Comparison of ENCODE assay signal across 8 cellular contexts in genomic region chr13:74287672-74288169, GRCh38.
A peak's percentile ranks its signal among the peaks of the same experiment; 100 is the strongest.
DNase-seq lines count a peak whose midpoint lies in the region; ATAC-seq lines count a peak whose summit lies in the region.

No MANE protein-coding gene starts in this region.

- H3K27ac Mint-ChIP-seq in activated T-helper 2 cell treated with anti-CD3 and anti-CD28 coated beads, Interferon-gamma antibody, Interleukin-2, Interleukin-4, amounts not matched to agents 10 μg/mL and 5 μg/mL and 100 μg/mL, durations not matched to agents 14 hours and 24 hours and 36 hours, result peak overlapping the region; percentile 33

- intact Hi-C loops in activated T-helper 2 cell treated with anti-CD3 and anti-CD28 coated beads, Interferon-gamma antibody, Interleukin-2, Interleukin-4, amounts not matched to agents 10 μg/mL and 5 μg/mL and 100 μg/mL, durations not matched to agents 14 hours and 24 hours and 36 hours (cut with micrococcal nuclease), result loop anchor here (1.0 to 5.0 kb wide), 7 partner anchors 152 to 570 kb away; no protein-coding TSS in a partner anchor

- H3K4ac ChIP-seq in neuronal stem cell (ENCODE audit: low read length), result no peak overlapping the region

- H2BK5ac ChIP-seq in neuronal stem cell (ENCODE audit: low read length), result no peak overlapping the region

- no peak overlapping the region for H2AK5ac ChIP-seq in neuronal stem cell (ENCODE audit: low read depth, low read length)

- no peaks in the 10 kb centered on the region for H3K36me3 ChIP-seq in neuronal stem cell (replicated peaks in 1 of 2; ENCODE audit: control insufficient read depth in 2 of 2, insufficient read depth in 2 of 2, low read length in 2 of 2)
- no peaks in the 10 kb centered on the region for H3K36me3 ChIP-seq in stomach smooth muscle (ENCODE audit: control insufficient read depth in 2 of 2, insufficient read depth in 2 of 2, low read length in 2 of 2)

- H2BK120ac ChIP-seq in neuronal stem cell (ENCODE audit: low read depth, low read length), result no peak overlapping the region

- H2AFZ ChIP-seq in neuronal stem cell (ENCODE audit: low read length), result peak overlapping the region; percentile 88

- H3K4me1 ChIP-seq in neuronal stem cell (ENCODE audit: control insufficient read depth in 2 of 2, insufficient read depth in 1 of 2, low read depth in 1 of 2, low read length in 2 of 2) (peaks cover 8 to 23% of the 10 kb centered on the region in 2 donors), stomach smooth muscle (ENCODE audit: control insufficient read depth, insufficient read depth, low read length) (peaks cover 23% of the 10 kb centered on the region)

- no CpG with 5 or more reads among the region's 5 CpGs for WGBS in neuronal stem cell (ENCODE audit: extremely low coverage in 2 of 2, insufficient read length in 2 of 2, insufficient replicate concordance in 1 of 2), 2 donors

- H3K18ac ChIP-seq in neuronal stem cell (ENCODE audit: low read length), result no peak overlapping the region

- H3K4me2 ChIP-seq in neuronal stem cell (ENCODE audit: insufficient read depth, low read length, poor library complexity, severe bottlenecking), result peak overlapping the region; percentile 37

- no peak overlapping the region for H3K23ac ChIP-seq in neuronal stem cell (ENCODE audit: low read depth, low read length, poor library complexity)

- H4K8ac ChIP-seq in neuronal stem cell (ENCODE audit: low read depth, low read length), result no peak overlapping the region

- H2BK15ac ChIP-seq in neuronal stem cell (ENCODE audit: low read length), result no peak overlapping the region

- H4K91ac ChIP-seq in neuronal stem cell (ENCODE audit: low read depth, low read length, poor library complexity), result no peak overlapping the region

- peaks cover 33% of the 10 kb centered on the region for H3K4me1 Mint-ChIP-seq in activated T-helper 2 cell treated with anti-CD3 and anti-CD28 coated beads, Interferon-gamma antibody, Interleukin-2, Interleukin-4, amounts not matched to agents 10 μg/mL and 5 μg/mL and 100 μg/mL, durations not matched to agents 14 hours and 24 hours and 36 hours (ENCODE audit: low read depth)

- H3K9ac ChIP-seq in neuronal stem cell (ENCODE audit: low read depth, low read length, poor library complexity), result no peak overlapping the region
- H3K9ac ChIP-seq in stomach smooth muscle (ENCODE audit: low read length in 2 of 2), result peak overlapping the region in 1 of 2 donors; percentile 52

- ATAC-seq in GM18868 (IDR thresholded peaks at IDR 0.05; ENCODE audit: unreplicated experiment), result peak; percentile 61
- peak; percentile 43 for ATAC-seq in HG03521 (IDR thresholded peaks at IDR 0.05; ENCODE audit: unreplicated experiment)

- H3K4me3 Mint-ChIP-seq in activated T-helper 2 cell treated with anti-CD3 and anti-CD28 coated beads, Interferon-gamma antibody, Interleukin-2, Interleukin-4, amounts not matched to agents 10 μg/mL and 5 μg/mL and 100 μg/mL, durations not matched to agents 14 hours and 24 hours and 36 hours (ENCODE audit: low read depth), result peak overlapping the region; percentile 15

- H3K36me3 Mint-ChIP-seq in activated T-helper 2 cell treated with anti-CD3 and anti-CD28 coated beads, Interferon-gamma antibody, Interleukin-2, Interleukin-4, amounts not matched to agents 10 μg/mL and 5 μg/mL and 100 μg/mL, durations not matched to agents 14 hours and 24 hours and 36 hours (ENCODE audit: low read depth), result no peaks in the 10 kb centered on the region

- DNase-seq in RPMI7951 (ENCODE audit: low read depth) (peak; percentile 81), foreskin melanocyte (peak; percentile 68), neuronal stem cell (ENCODE audit: low spot score) (peak; percentile 69), GM19238 (ENCODE audit: insufficient read length, low spot score) (no peak)
- peak; percentile 71 for DNase-seq in activated T-helper 2 cell treated with anti-CD3 and anti-CD28 coated beads, Interferon-gamma antibody, Interleukin-2, Interleukin-4, amounts not matched to agents 10 μg/mL and 5 μg/mL and 100 μg/mL, durations not matched to agents 14 hours and 24 hours and 36 hours (ENCODE audit: low spot score)

- H3K27me3 ChIP-seq in neuronal stem cell (ENCODE audit: control insufficient read depth in 3 of 3, insufficient read depth in 3 of 3, low read depth in 1 of 3, low read length in 3 of 3), result no peaks in the 10 kb centered on the region
- H3K27me3 ChIP-seq in stomach smooth muscle (ENCODE audit: control insufficient read depth in 1 of 2, insufficient read depth in 2 of 2, low read length in 2 of 2), result no peaks in the 10 kb centered on the region

- peaks cover 20% of the 10 kb centered on the region for H3K27me3 Mint-ChIP-seq in activated T-helper 2 cell treated with anti-CD3 and anti-CD28 coated beads, Interferon-gamma antibody, Interleukin-2, Interleukin-4, amounts not matched to agents 10 μg/mL and 5 μg/mL and 100 μg/mL, durations not matched to agents 14 hours and 24 hours and 36 hours (ENCODE audit: low read depth)

- H3K9me3 ChIP-seq in neuronal stem cell (replicated peaks in 1 of 2; ENCODE audit: control insufficient read depth in 2 of 2, insufficient read depth in 1 of 2, low read depth in 1 of 2, low read length in 2 of 2) (no peaks in the 10 kb centered on the region), stomach smooth muscle (ENCODE audit: control insufficient read depth in 2 of 2, low read length in 2 of 2) (no peaks in the 10 kb centered on the region)

- no peak overlapping the region for H2BK12ac ChIP-seq in neuronal stem cell (ENCODE audit: low read length)

- H3K27ac ChIP-seq in neuronal stem cell (replicated peaks; ENCODE audit: low read length) (no peak overlapping the region), stomach smooth muscle (ENCODE audit: low read length) (no peak overlapping the region)

- no peaks in the 10 kb centered on the region for H3K9me3 Mint-ChIP-seq in activated T-helper 2 cell treated with anti-CD3 and anti-CD28 coated beads, Interferon-gamma antibody, Interleukin-2, Interleukin-4, amounts not matched to agents 10 μg/mL and 5 μg/mL and 100 μg/mL, durations not matched to agents 14 hours and 24 hours and 36 hours

- H3K4me3 ChIP-seq in neuronal stem cell (ENCODE audit: low read length in 2 of 2), result peak overlapping the region in 1 of 2 donors; percentile 51
- H3K4me3 ChIP-seq in stomach smooth muscle (ENCODE audit: low read length in 2 of 2), result peak overlapping the region; percentile 62 to 66

- H3K14ac ChIP-seq in neuronal stem cell (ENCODE audit: low read length), result no peak overlapping the region

- no peaks in the 10 kb centered on the region for H3K79me1 ChIP-seq in neuronal stem cell (ENCODE audit: low read depth, low read length)
